8 cellular contexts compared by ENCODE assay signal in the genomic region with DNA sequence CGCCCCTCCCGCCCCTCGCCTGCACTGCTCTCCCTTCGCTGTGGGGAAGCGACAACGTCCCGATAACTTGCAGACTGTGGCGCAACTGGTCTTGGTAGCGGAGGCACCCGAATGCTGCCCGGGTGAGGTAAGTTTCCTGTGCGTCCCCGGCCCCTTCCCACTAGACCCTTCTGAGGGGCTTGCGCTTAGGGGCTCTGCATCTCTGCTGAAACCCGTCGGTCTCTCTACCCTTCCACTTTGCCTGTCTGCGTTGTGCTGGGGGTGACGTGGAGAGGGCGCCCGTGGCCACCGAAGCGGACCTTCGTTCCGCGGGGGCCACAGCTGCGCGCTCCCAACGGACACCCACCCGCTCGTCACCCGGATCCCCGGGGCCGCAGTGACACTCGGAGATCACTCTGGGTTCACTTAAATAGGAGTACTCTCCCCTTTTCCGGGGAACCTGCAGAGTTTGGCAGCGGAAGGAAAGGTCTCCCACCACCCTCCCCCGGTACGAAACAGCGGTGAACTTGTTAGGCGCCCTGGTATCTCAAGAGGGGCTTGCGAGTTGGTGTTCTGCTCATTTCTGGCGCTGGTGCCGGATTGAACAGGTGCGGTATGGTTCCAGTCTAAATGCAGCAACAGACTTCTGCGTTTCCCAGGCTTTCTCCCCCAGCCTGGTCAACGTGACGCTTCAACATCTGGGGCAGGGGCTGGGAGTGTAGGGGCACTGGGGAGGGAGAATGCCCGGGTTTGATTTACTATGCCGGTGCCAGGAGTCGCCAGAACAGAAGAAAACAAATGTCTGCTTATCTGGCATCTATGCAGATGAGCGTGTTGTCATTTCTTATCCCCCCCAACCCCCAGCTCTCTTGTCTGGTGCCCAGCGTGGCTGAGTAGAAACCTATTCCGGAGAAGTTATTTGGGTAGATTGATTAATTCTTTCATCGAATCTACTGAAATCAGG. TPM values are rescaled to one million over a fixed set of nuclear protein-coding genes. Genes with fewer than 3 reads are reported as not detected.
DNase-seq lines count a peak whose midpoint lies in the region; ATAC-seq and TF ChIP-seq lines count a peak whose summit lies in the region.

No MANE protein-coding gene starts in this region.

- DNase-seq in AG10803 (ENCODE audit: low read depth) (no peak), WTC11 (ENCODE audit: low spot score) (peak; percentile 20), head of caudate nucleus (peak in 25 of 42 donors; percentile 6 to 49 (median 18)), ovary (no peak), DMS153 treated with DMSO at 0.1 percent for 48 hours (lab: John Stamatoyannopoulos, UW; ENCODE audit: unreplicated experiment) (no peak)
- DNase-seq in effector CD8-positive, alpha-beta T cell (lab: John Stamatoyannopoulos, UW), result no peak

- no peaks in the 10 kb centered on the region for H3K36me3 ChIP-seq in ovary

- no peaks in the 10 kb centered on the region for H3K9me3 Mint-ChIP-seq in WTC11

- H3K27me3 ChIP-seq in ovary, result no peaks in the 10 kb centered on the region

- TF ChIP-seq POLR2A in ovary (IDR thresholded peaks at IDR 0.05), result no peak

- H3K4me1 ChIP-seq in ovary (ENCODE audit: insufficient read depth), result no peaks in the 10 kb centered on the region

- H3K4me1 Mint-ChIP-seq in WTC11, result peaks cover 30% of the 10 kb centered on the region

- H3K27me3 Mint-ChIP-seq in WTC11 (ENCODE audit: low read depth), result peaks cover 43% of the 10 kb centered on the region

- H3K9me3 ChIP-seq in ovary, result no peaks in the 10 kb centered on the region

- 1 to 2% (median 2%) methylated on average over 30 to 54 of the region's 54 CpGs for WGBS in ovary, 3 donors

- H3K27ac Mint-ChIP-seq in WTC11, result no peak overlapping the region

- H3K4me3 ChIP-seq in AG10803 (ENCODE audit: low read length) (peak overlapping the region; percentile 39), ovary (peak overlapping the region; percentile 55)

- intact Hi-C loops in head of caudate nucleus (cut with DNase I) (no loop called here), ovary (cut with DNase I) (no loop called here)

- peak overlapping the region; percentile 86 for H3K4me3 Mint-ChIP-seq in WTC11

- CTCF ChIA-PET in WTC11 (lab: Charles Lee), result interaction anchor here (1.2 to 1.7 kb wide), 3 partner anchors 122 to 293 kb away, joined by 3 to 6 read pairs (median 3); no protein-coding TSS in a partner anchor

- peak; percentile 22 for ATAC-seq in GM18909 (IDR thresholded peaks at IDR 0.05; ENCODE audit: poor library complexity, unreplicated experiment)
- ATAC-seq in HG03520 (IDR thresholded peaks at IDR 0.05; ENCODE audit: unreplicated experiment), result peak; percentile 4
- peak; percentile 21 for ATAC-seq in WTC11

- no peaks in the 10 kb centered on the region for H3K36me3 Mint-ChIP-seq in WTC11

- no peak for TF ChIP-seq EP300 in ovary (IDR thresholded peaks at IDR 0.05)

- no peak overlapping the region for H3K27ac ChIP-seq in ovary

- TF ChIP-seq CTCF in AG10803 (conservative IDR thresholded peaks at IDR 0.05; ENCODE audit: low read length), result no peak
- TF ChIP-seq CTCF in WTC11 (IDR thresholded peaks at IDR 0.05), result no peak
- no peak for TF ChIP-seq CTCF in ovary (IDR thresholded peaks at IDR 0.05)

- POLR2A ChIA-PET in WTC11 (lab: Charles Lee), result interaction anchor here (1.5 kb wide), 1 partner anchor 15 kb away, joined by 4 read pairs; no protein-coding TSS in a partner anchor

TF ChIP-seq in WTC11, 78 proteins besides CTCF, POLR2A, EP300 and RAD21:
- no peak for TF ChIP-seq E2F1 (CRISPR knock-in tag; IDR thresholded peaks at IDR 0.05)
- TF ChIP-seq HMGXB4 (CRISPR knock-in tag; IDR thresholded peaks at IDR 0.05), result peak; percentile 79; the same call in 1 of the 2 replicates
- no peak for TF ChIP-seq ZNF219 (CRISPR knock-in tag; IDR thresholded peaks at IDR 0.05; ENCODE audit: borderline replicate concordance)
- TF ChIP-seq ZMAT4 (CRISPR knock-in tag; IDR thresholded peaks at IDR 0.05), result no peak
- TF ChIP-seq MAX (CRISPR knock-in tag; IDR thresholded peaks at IDR 0.05), result no peak
- no peak for TF ChIP-seq SP1 (CRISPR knock-in tag; conservative IDR thresholded peaks at IDR 0.05)
- TF ChIP-seq, protein P1, sequence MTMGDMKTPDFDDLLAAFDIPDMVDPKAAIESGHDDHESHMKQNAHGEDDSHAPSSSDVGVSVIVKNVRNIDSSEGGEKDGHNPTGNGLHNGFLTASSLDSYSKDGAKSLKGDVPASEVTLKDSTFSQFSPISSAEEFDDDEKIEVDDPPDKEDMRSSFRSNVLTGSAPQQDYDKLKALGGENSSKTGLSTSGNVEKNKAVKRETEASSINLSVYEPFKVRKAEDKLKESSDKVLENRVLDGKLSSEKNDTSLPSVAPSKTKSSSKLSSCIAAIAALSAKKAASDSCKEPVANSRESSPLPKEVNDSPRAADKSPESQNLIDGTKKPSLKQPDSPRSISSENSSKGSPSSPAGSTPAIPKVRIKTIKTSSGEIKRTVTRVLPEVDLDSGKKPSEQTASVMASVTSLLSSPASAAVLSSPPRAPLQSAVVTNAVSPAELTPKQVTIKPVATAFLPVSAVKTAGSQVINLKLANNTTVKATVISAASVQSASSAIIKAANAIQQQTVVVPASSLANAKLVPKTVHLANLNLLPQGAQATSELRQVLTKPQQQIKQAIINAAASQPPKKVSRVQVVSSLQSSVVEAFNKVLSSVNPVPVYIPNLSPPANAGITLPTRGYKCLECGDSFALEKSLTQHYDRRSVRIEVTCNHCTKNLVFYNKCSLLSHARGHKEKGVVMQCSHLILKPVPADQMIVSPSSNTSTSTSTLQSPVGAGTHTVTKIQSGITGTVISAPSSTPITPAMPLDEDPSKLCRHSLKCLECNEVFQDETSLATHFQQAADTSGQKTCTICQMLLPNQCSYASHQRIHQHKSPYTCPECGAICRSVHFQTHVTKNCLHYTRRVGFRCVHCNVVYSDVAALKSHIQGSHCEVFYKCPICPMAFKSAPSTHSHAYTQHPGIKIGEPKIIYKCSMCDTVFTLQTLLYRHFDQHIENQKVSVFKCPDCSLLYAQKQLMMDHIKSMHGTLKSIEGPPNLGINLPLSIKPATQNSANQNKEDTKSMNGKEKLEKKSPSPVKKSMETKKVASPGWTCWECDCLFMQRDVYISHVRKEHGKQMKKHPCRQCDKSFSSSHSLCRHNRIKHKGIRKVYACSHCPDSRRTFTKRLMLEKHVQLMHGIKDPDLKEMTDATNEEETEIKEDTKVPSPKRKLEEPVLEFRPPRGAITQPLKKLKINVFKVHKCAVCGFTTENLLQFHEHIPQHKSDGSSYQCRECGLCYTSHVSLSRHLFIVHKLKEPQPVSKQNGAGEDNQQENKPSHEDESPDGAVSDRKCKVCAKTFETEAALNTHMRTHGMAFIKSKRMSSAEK (CRISPR knock-in tag; IDR thresholded peaks at IDR 0.05; ENCODE audit: borderline replicate concordance), result no peak

RNA-seq across cellular contexts. Expression of gene PIP5K1B, which starts 0.9 kb away (rescaled TPM):
- 5.2 to 6.0 TPM (median 5.7 TPM) in 3 replicates for total RNA-seq in WTC11 (2021)
- total RNA-seq in ovary, result 1 to 10 TPM in 4 of 7 donors, under 1 TPM in 3; 0.36 to 3.4 (median 1.0) TPM
- 1 to 10 TPM in 1 of 2 donors, under 1 TPM in 1; 0.86 to 3.3 TPM for polyA plus RNA-seq in ovary

Comparison
In these comparisons a context has a peak if more than half of its experiments do, and no peak if none do; other contexts are left out.
1. DNase-seq: peak in WTC11 (single experiment) and head of caudate nucleus (25 of 42); none in AG10803 (single experiment), ovary (0 of 5), effector CD8-positive, alpha-beta T cell (single experiment) and DMS153 treated with DMSO at 0.1 percent for 48 hours (single experiment).
2. Peak in every context shown above with its lines, with median percentiles within 50 percentile points of each other: ATAC-seq.